ENCODE assay signal across 8 cellular contexts in genomic region chr17:64776720-64777412, GRCh38.
DNase-seq lines count a peak whose midpoint lies in the region; ATAC-seq, FAIRE-seq and TF ChIP-seq lines count a peak whose summit lies in the region.
"Not testable (repeated sequence)": the region's sequence is repeated elsewhere in the genome, so short reads cannot be mapped to it uniquely, and the experiment has no call there.

No MANE protein-coding gene starts in this region.

- peak overlapping the region; percentile 60; the same call in 1 of the 2 replicates for H2AFZ ChIP-seq in Karpas-422 (ENCODE audit: low read length)
- not testable (repeated sequence) for H2AFZ ChIP-seq in PC-9; endothelial cell of umbilical vein (ENCODE audit: low read depth, low read length)

- peaks cover 22% of the 10 kb centered on the region; the same call in 1 of the 2 replicates for H3F3A ChIP-seq in PC-9 (ENCODE audit: insufficient read depth, low read depth)

- not testable (repeated sequence) for H3K9me1 ChIP-seq in endothelial cell of umbilical vein (replicated peaks; ENCODE audit: control insufficient read depth, extremely low read depth, insufficient read depth, low read length)

- not testable (repeated sequence) for H3K27me3 ChIP-seq in Karpas-422 (ENCODE audit: low read length); PC-9 (ENCODE audit: insufficient read depth, low read depth); endothelial cell of umbilical vein (ENCODE audit: control insufficient read depth in 2 of 2, insufficient read depth in 2 of 2, low read length in 2 of 2)

- H3K79me2 ChIP-seq in Karpas-422 (ENCODE audit: low read length) (peaks cover 31% of the 10 kb centered on the region), PC-9 (ENCODE audit: low read depth) (peaks cover 20% of the 10 kb centered on the region), endothelial cell of umbilical vein (ENCODE audit: control insufficient read depth, insufficient read depth, low read length) (peaks cover 30% of the 10 kb centered on the region)

- H3K4me2 ChIP-seq in Karpas-422 (ENCODE audit: low read depth, low read length, poor library complexity, severe bottlenecking) = peak overlapping the region; percentile 92
- H3K4me2 ChIP-seq in PC-9 = peak overlapping the region; percentile 58
- H3K4me2 ChIP-seq in endothelial cell of umbilical vein (ENCODE audit: insufficient read depth, low read length) = peak overlapping the region; percentile 50

- POLR2A ChIA-PET in PC-9 (lab: Charles Lee; ENCODE audit: unreplicated experiment); endothelial cell of umbilical vein (lab: Charles Lee): not testable (repeated sequence)

- TF ChIP-seq POLR2A in endothelial cell of umbilical vein (IDR thresholded peaks at IDR 0.05; ENCODE audit: low read depth, low read length) = not testable (repeated sequence)

- dilution Hi-C loops in endothelial cell of umbilical vein (cut with MboI; ENCODE audit: extremely low pct_ligation_motif_present, low sequenced_read_pairs) = not testable (repeated sequence)

- not testable (repeated sequence) for H3K36me3 ChIP-seq in Karpas-422 (ENCODE audit: insufficient read depth, low read length); PC-9 (ENCODE audit: low read depth); endothelial cell of umbilical vein (ENCODE audit: control insufficient read depth in 2 of 2, extremely low read depth in 1 of 2, insufficient read depth in 2 of 2, low read length in 2 of 2)

- not testable (repeated sequence) for H3K9me2 ChIP-seq in Karpas-422 (replicated peaks; ENCODE audit: insufficient read depth, low read length); PC-9 (ENCODE audit: insufficient read depth)

- CTCF ChIA-PET in PC-9 (lab: Charles Lee) (interaction anchor here (0.7 to 1.2 kb wide), 3 partner anchors 16 to 264 kb away, joined by 3 to 18 read pairs (median 5); no protein-coding TSS in a partner anchor), endothelial cell of umbilical vein (lab: Charles Lee) (interaction anchor here (0.6 to 2.6 kb wide), 10 partner anchors 16 to 357 kb away, joined by 3 to 25 read pairs (median 4); partner anchors contain the start of gene LRRC37A3)

- peak; percentile 86 for DNase-seq in COR-L47 (lab: John Stamatoyannopoulos, UW)
- DNase-seq in Karpas-422 = peak; percentile 92
- DNase-seq in PC-9 = peak; percentile 46 to 83
- peak; percentile 80 for DNase-seq in activated T-cell treated with anti-CD3 and anti-CD28 coated beads, Interleukin-2, amount 50 U/mL, for 1 hour
- peak; percentile 84 for DNase-seq in endothelial cell of umbilical vein (ENCODE audit: low read depth, low spot score)
- DNase-seq in midbrain (lab: John Stamatoyannopoulos, UW) = peak; percentile 74
- peak; percentile 39 for DNase-seq in stimulated activated CD8-positive, alpha-beta memory T cell treated with anti-CD3 and anti-CD28 coated beads, Interleukin-12 subunit alpha, Interleukin-12 subunit beta, amount 100 ng/mL, for 1 hour (ENCODE audit: low read depth)

- not testable (repeated sequence) for H4K20me1 ChIP-seq in Karpas-422 (ENCODE audit: insufficient read depth, low read depth, low read length); PC-9 (ENCODE audit: insufficient read depth); endothelial cell of umbilical vein (replicated peaks; ENCODE audit: control insufficient read depth, extremely low read depth, insufficient read depth, low read length)

- intact Hi-C loops in PC-9 (cut with micrococcal nuclease; ENCODE audit: unreplicated experiment) (loop anchor here (5.0 to 10.0 kb wide), 3 partner anchors 165 to 418 kb away; no protein-coding TSS in a partner anchor), endothelial cell of umbilical vein (cut with micrococcal nuclease) (loop anchor here (1.0 to 5.0 kb wide), 3 partner anchors 70 to 184 kb away; no protein-coding TSS in a partner anchor)

- H3K27ac ChIP-seq in Karpas-422 (ENCODE audit: low read length) (peak overlapping the region; percentile 99), endothelial cell of umbilical vein (ENCODE audit: insufficient read depth, low read depth, low read length) (peak overlapping the region; percentile 66)
- not testable (repeated sequence) for H3K27ac ChIP-seq in PC-9

- not testable (repeated sequence) for H3K9me3 ChIP-seq in Karpas-422 (ENCODE audit: low read length); PC-9 (ENCODE audit: insufficient read depth, low read depth); endothelial cell of umbilical vein (replicated peaks; ENCODE audit: control insufficient read depth, insufficient read depth, low read length)

- H3K4me1 ChIP-seq in Karpas-422 (ENCODE audit: low read length) (peaks cover 72% of the 10 kb centered on the region), PC-9 (replicated peaks; ENCODE audit: insufficient read depth) (peaks cover 22% of the 10 kb centered on the region), endothelial cell of umbilical vein (ENCODE audit: control insufficient read depth, extremely low read depth, insufficient read depth, low read length) (peaks cover 31% of the 10 kb centered on the region)

- BruUV-seq in PC-9 (replicated peaks; lab: Mats Ljungman, UMichigan); endothelial cell of umbilical vein (replicated peaks; lab: Mats Ljungman, UMichigan): not testable (repeated sequence)

- FAIRE-seq in endothelial cell of umbilical vein (lab: Jason Lieb, UNC) = peak; percentile 94

- peak; percentile 57 for ATAC-seq in GM21529 (IDR thresholded peaks at IDR 0.05; ENCODE audit: unreplicated experiment)

- TF ChIP-seq CTCF in PC-9 (conservative IDR thresholded peaks at IDR 0.05) = peak; percentile 93
- peak; percentile 93 to 96 for TF ChIP-seq CTCF in endothelial cell of umbilical vein (IDR thresholded peaks at IDR 0.05; ENCODE audit: extremely low read depth in 1 of 2, insufficient read depth in 1 of 2, low read depth in 1 of 2, low read length in 2 of 2)

- H3K4me3 ChIP-seq in Karpas-422 (ENCODE audit: low read length) = peak overlapping the region; percentile 64
- H3K4me3 ChIP-seq in PC-9; endothelial cell of umbilical vein (replicated peaks in 1 of 3; ENCODE audit: insufficient read depth in 1 of 3, low read depth in 1 of 3, low read length in 3 of 3): not testable (repeated sequence)

- H3K9ac ChIP-seq in Karpas-422 (ENCODE audit: low read length) (peak overlapping the region; percentile 78), endothelial cell of umbilical vein (replicated peaks; ENCODE audit: extremely low read depth, insufficient read depth, low read length) (peak overlapping the region; percentile 17)

TF ChIP-seq in endothelial cell of umbilical vein, 7 proteins besides CTCF, POLR2A, EP300 and RAD21:
- TF ChIP-seq POLR2AphosphoS5 (IDR thresholded peaks at IDR 0.05; ENCODE audit: insufficient read depth, low read depth, low read length) = peak; percentile 81

Comparison
In these comparisons a context has a peak if more than half of its experiments do, and no peak if none do; other contexts are left out.
1. DNase-seq: peak in every context shown above with its lines; median percentile 92 in Karpas-422; 86 in COR-L47; 84 in endothelial cell of umbilical vein; 80 in activated T-cell treated with anti-CD3 and anti-CD28 coated beads, Interleukin-2, amount 50 U/mL, for 1 hour; 74 in midbrain; 64 in PC-9; 39 in stimulated activated CD8-positive, alpha-beta memory T cell treated with anti-CD3 and anti-CD28 coated beads, Interleukin-12 subunit alpha, Interleukin-12 subunit beta, amount 100 ng/mL, for 1 hour.